Comparison of ENCODE assay signal across 9 cellular contexts in genomic region chr3:101976473-101976872, GRCh38.
DNase-seq lines count a peak whose midpoint lies in the region; ATAC-seq and TF ChIP-seq lines count a peak whose summit lies in the region.
"Had no signal": no experiment of that assay in that cellular context is flagged by ENCODE, and none has a peak within 500 bp of the region (broad histone marks: within the 10 kb centered on the region; RNA-seq: fewer than 3 reads in every experiment).

No MANE protein-coding gene starts in this region.

- no peak for TF ChIP-seq CTCF in BE2C (IDR thresholded peaks at IDR 0.05; ENCODE audit: low read depth, low read length)

- intact Hi-C loops in left cardiac atrium (cut with DNase I), result no loop called here

- no peak overlapping the region for H3K4me3 ChIP-seq in BE2C (ENCODE audit: low read depth, low read length)

- H3K36me3 ChIP-seq in BE2C, result no peaks in the 10 kb centered on the region

- no peaks in the 10 kb centered on the region; the same call in 1 of the 2 replicates for H3K27me3 ChIP-seq in BE2C

- peak; percentile 93 for ATAC-seq in GM18868 (IDR thresholded peaks at IDR 0.05; ENCODE audit: unreplicated experiment)
- ATAC-seq in GM21717 (IDR thresholded peaks at IDR 0.05; ENCODE audit: unreplicated experiment), result peak; percentile 96
- peak; percentile 91 for ATAC-seq in HG03558 (IDR thresholded peaks at IDR 0.05; ENCODE audit: extremely low read depth, unreplicated experiment)
- peak; percentile 44 to 78 for ATAC-seq in left cardiac atrium

- DNase-seq in left cardiac atrium (no peak), iPS-NIHi11 (ENCODE audit: low spot score) (no peak), BE2C (no peak), hippocampal formation (lab: John Stamatoyannopoulos, UW) (no peak)
- DNase-seq in stimulated activated CD4-positive, alpha-beta T cell treated with anti-CD3 and anti-CD28 coated beads, Interleukin-15, amount 100 ng/mL, for 24 hours, result no peak
- DNase-seq: hypothalamus had no signal

- H3K4me1 ChIP-seq in BE2C, result peaks cover 12% of the 10 kb centered on the region

- no peaks in the 10 kb centered on the region for H3K9me3 ChIP-seq in BE2C
